Comparison of ENCODE assay signal across 21 cellular contexts in genomic region chr10:64444578-64444977, GRCh38.
A peak's percentile ranks its signal among the peaks of the same experiment; 100 is the strongest.
DNase-seq lines count a peak whose midpoint lies in the region; ATAC-seq, FAIRE-seq and TF ChIP-seq lines count a peak whose summit lies in the region.
"Had no signal": no experiment of that assay in that cellular context is flagged by ENCODE, and none has a peak within 500 bp of the region (broad histone marks: within the 10 kb centered on the region; RNA-seq: fewer than 3 reads in every experiment).

No MANE protein-coding gene starts in this region.

- no peaks in the 10 kb centered on the region for H3K27me3 ChIP-seq in GM23338 (ENCODE audit: insufficient read depth)
- no peaks in the 10 kb centered on the region for H3K27me3 ChIP-seq in K562 (ENCODE audit: control insufficient read depth in 2 of 2, insufficient read depth in 2 of 2, low read length in 2 of 2)
- H3K27me3 ChIP-seq in neural cell (ENCODE audit: insufficient read depth, low read depth, low read length), result no peaks in the 10 kb centered on the region
- H3K27me3 ChIP-seq: BLaER1 had no signal

- H3K4me1 ChIP-seq in GM23338 (ENCODE audit: insufficient read depth) (no peaks in the 10 kb centered on the region), K562 (replicated peaks in 1 of 2; ENCODE audit: control insufficient read depth in 2 of 2, insufficient read depth in 2 of 2, low read length in 2 of 2) (no peaks in the 10 kb centered on the region)
- H3K4me1 ChIP-seq: A549, BLaER1 had no signal

- no peaks in the 10 kb centered on the region for H3K4me1 Mint-ChIP-seq in GM23338
- H3K4me1 Mint-ChIP-seq: IgD-negative memory B cell had no signal

- no peaks in the 10 kb centered on the region for H3K9me3 ChIP-seq in K562 (replicated peaks; ENCODE audit: control insufficient read depth, insufficient read depth, low read depth, low read length)
- no peaks in the 10 kb centered on the region for H3K9me3 ChIP-seq in neural cell (ENCODE audit: low read length)
- H3K9me3 ChIP-seq: A549, BLaER1 had no signal

- peak overlapping the region; percentile 78; the same call in 1 of the 2 replicates for H2AFZ ChIP-seq in GM23338
- H2AFZ ChIP-seq in K562 (ENCODE audit: low read depth, low read length), result no peak overlapping the region
- no peak overlapping the region for H2AFZ ChIP-seq in neural cell (ENCODE audit: low read depth, low read length)
- H2AFZ ChIP-seq: GM23248 had no signal

- in situ Hi-C loops in K562 (cut with MboI), result no loop called here

- TF ChIP-seq EP300 in K562 (IDR thresholded peaks at IDR 0.05; ENCODE audit: low read length) (no peak), neural cell (conservative IDR thresholded peaks at IDR 0.05; ENCODE audit: poor library complexity, severe bottlenecking) (peak; percentile 20)

- ATAC-seq in GM23338, result no peak
- ATAC-seq in K562, result no peak
- no peak for ATAC-seq in HG03139 (IDR thresholded peaks at IDR 0.05; ENCODE audit: unreplicated experiment)
- ATAC-seq in HG02798 (IDR thresholded peaks at IDR 0.05; ENCODE audit: poor library complexity, unreplicated experiment), result no peak
- ATAC-seq: A549; CD8-positive, alpha-beta T cell; HepG2 had no signal

- H3K27ac ChIP-seq in GM23338 (ENCODE audit: low read depth) (no peak overlapping the region), K562 (ENCODE audit: extremely low read depth, low read depth, low read length) (no peak overlapping the region), neural cell (ENCODE audit: low read length) (no peak overlapping the region)
- H3K27ac ChIP-seq: 22Rv1, A549, BLaER1, GM23248 had no signal

- no peak overlapping the region for H3K4me3 ChIP-seq in GM23338
- H3K4me3 ChIP-seq in K562, result no peak overlapping the region
- no peak overlapping the region for H3K4me3 ChIP-seq in neural cell (ENCODE audit: low read length)
- H3K4me3 ChIP-seq: A549, BLaER1, GM23248 had no signal

- CTCF ChIA-PET in K562 (lab: Yijun Ruan, JAX; ENCODE audit: low intra/inter-chr PET ratio), result no interaction called here

- no peaks in the 10 kb centered on the region for H3K9me2 ChIP-seq in GM23338 (ENCODE audit: insufficient read depth)
- no peaks in the 10 kb centered on the region for H3K9me2 ChIP-seq in neural cell (ENCODE audit: insufficient read depth, low read length)

- 13% methylated on average over 2 of the region's 2 CpGs for WGBS in K562 (ENCODE audit: insufficient coverage, low coverage, missing lambda C conversion rate)

- H3K79me2 ChIP-seq in GM23338 (replicated peaks; ENCODE audit: insufficient read depth) (no peaks in the 10 kb centered on the region), K562 (ENCODE audit: control insufficient read depth, insufficient read depth, low read length) (no peaks in the 10 kb centered on the region), neural cell (replicated peaks; ENCODE audit: insufficient read depth, low read length) (no peaks in the 10 kb centered on the region)

- H3K9me3 Mint-ChIP-seq in GM23338, result peaks cover 32% of the 10 kb centered on the region

- H3K27ac Mint-ChIP-seq in GM23338, result no peak overlapping the region
- H3K27ac Mint-ChIP-seq: CD8-positive, alpha-beta T cell; IgD-negative memory B cell had no signal

- intact Hi-C loops in K562 (cut with micrococcal nuclease), result no loop called here

- no peaks in the 10 kb centered on the region for H3K9me1 ChIP-seq in K562 (ENCODE audit: control insufficient read depth, insufficient read depth, low read length)

- TF ChIP-seq CTCF in GM23338 (conservative IDR thresholded peaks at IDR 0.05; ENCODE audit: low read depth in 2 of 2) (no peak), K562 (IDR thresholded peaks at IDR 0.05 in 2 of 3, conservative IDR thresholded peaks at IDR 0.05 in 1 of 3; ENCODE audit: insufficient read depth in 2 of 3, low read depth in 1 of 3, low read length in 3 of 3) (no peak), neural cell (IDR thresholded peaks at IDR 0.05; ENCODE audit: poor library complexity, severe bottlenecking) (no peak)

- no peak for FAIRE-seq in K562 (lab: Jason Lieb, UNC)
- FAIRE-seq: A549, GM12891, H54, HepG2 had no signal

- H4K20me1 ChIP-seq in GM23338 (replicated peaks; ENCODE audit: insufficient read depth), result no peaks in the 10 kb centered on the region
- H4K20me1 ChIP-seq in K562 (replicated peaks; ENCODE audit: control insufficient read depth, insufficient read depth, low read length), result no peaks in the 10 kb centered on the region
- no peaks in the 10 kb centered on the region for H4K20me1 ChIP-seq in neural cell (ENCODE audit: insufficient read depth)
- H4K20me1 ChIP-seq: BLaER1 had no signal

- H3K4me2 ChIP-seq in GM23338 (no peak overlapping the region), K562 (ENCODE audit: insufficient read depth, low read length) (no peak overlapping the region), neural cell (ENCODE audit: low read length) (no peak overlapping the region)
- H3K4me2 ChIP-seq: A549, BLaER1 had no signal

- DNase-seq in Ammon's horn (ENCODE audit: low spot score) (peak; percentile 2), GM23338 (ENCODE audit: low spot score) (no peak), K562 (ENCODE audit: extremely low read depth in 1 of 4, low spot score in 3 of 4) (no peak), NCI-H2029 (lab: John Stamatoyannopoulos, UW) (no peak)
- DNase-seq in stimulated activated CD4-positive, alpha-beta T cell treated with anti-CD3 and anti-CD28 coated beads, Interleukin-15, amount 100 ng/mL, for 24 hours, result no peak
- DNase-seq: AML-193; CD8-positive, alpha-beta T cell; DMS79; GM23248; HCEC 1CT; KG1 had no signal

- no peak for TF ChIP-seq POLR2A in K562 (conservative IDR thresholded peaks at IDR 0.05)

- POLR2A ChIA-PET in K562 (lab: Yijun Ruan, JAX), result no interaction called here

- TF ChIP-seq RAD21 in K562 (CRISPR knock-in tag; conservative IDR thresholded peaks at IDR 0.05 in 1 of 2, IDR thresholded peaks at IDR 0.05 in 1 of 2), result no peak
- peak; percentile 8 for TF ChIP-seq RAD21 in neural cell (conservative IDR thresholded peaks at IDR 0.05)

- peaks cover 14% of the 10 kb centered on the region; the same call in 2 of the 3 replicates for H3K36me3 Mint-ChIP-seq in GM23338 (ENCODE audit: low read depth)
- H3K36me3 Mint-ChIP-seq: CD8-positive, alpha-beta T cell; IgD-negative memory B cell had no signal

- H3F3A ChIP-seq in GM23338 (replicated peaks; ENCODE audit: low read depth), result no peaks in the 10 kb centered on the region
- H3F3A ChIP-seq in neural cell (ENCODE audit: insufficient read depth, low read length, poor library complexity, severe bottlenecking), result no peaks in the 10 kb centered on the region

- H3K36me3 ChIP-seq in GM23338 (ENCODE audit: insufficient read depth) (no peaks in the 10 kb centered on the region), K562 (ENCODE audit: control insufficient read depth, insufficient read depth, low read length) (no peaks in the 10 kb centered on the region), neural cell (ENCODE audit: insufficient read depth, low read length) (no peaks in the 10 kb centered on the region)
- H3K36me3 ChIP-seq: BLaER1 had no signal

- H3K4me3 Mint-ChIP-seq in GM23338, result no peak overlapping the region
- H3K4me3 Mint-ChIP-seq: CD8-positive, alpha-beta T cell; IgD-negative memory B cell had no signal

- BruUV-seq in K562 (replicated peaks; lab: Mats Ljungman, UMichigan), result no TSS peak

- no peak overlapping the region for H3K9ac ChIP-seq in K562 (ENCODE audit: insufficient read depth in 1 of 2, low read depth in 2 of 2, low read length in 2 of 2)
- H3K9ac ChIP-seq in neural cell (ENCODE audit: low read length), result no peak overlapping the region
- H3K9ac ChIP-seq: BLaER1, GM23248 had no signal

- no peaks in the 10 kb centered on the region for H3K27me3 Mint-ChIP-seq in GM23338 (ENCODE audit: insufficient read depth, low read depth, poor library complexity)
- H3K27me3 Mint-ChIP-seq: IgD-negative memory B cell had no signal

TF ChIP-seq in GM23338, 12 proteins besides CTCF, POLR2A, EP300 and RAD21 (continues in another document):
- no peak for TF ChIP-seq STAT1 (IDR thresholded peaks at IDR 0.05; ENCODE audit: unreplicated experiment)
- no peak for TF ChIP-seq EZH2phosphoT487 (IDR thresholded peaks at IDR 0.05; ENCODE audit: unreplicated experiment)
- TF ChIP-seq ZNF331 (CRISPR knock-in tag; IDR thresholded peaks at IDR 0.05; ENCODE audit: low read depth), result no peak
- no peak for TF ChIP-seq NANOG (IDR thresholded peaks at IDR 0.05; ENCODE audit: borderline replicate concordance)

TF ChIP-seq in K562, 482 proteins besides CTCF, POLR2A, EP300 and RAD21:
- TF ChIP-seq C11orf30 (IDR thresholded peaks at IDR 0.05; ENCODE audit: low read depth), result peak; percentile 19; the same call in 1 of the 2 replicates
- no peak for TF ChIP-seq ZNF316 (IDR thresholded peaks at IDR 0.05)
- no peak for TF ChIP-seq ASH1L (IDR thresholded peaks at IDR 0.05; ENCODE audit: borderline replicate concordance, low read depth, partially characterized antibody)
- TF ChIP-seq NFE2 (IDR thresholded peaks at IDR 0.05; ENCODE audit: low read depth), result 0 out of 2 replicates have a peak, but pooled peaks have one; percentile 18
- TF ChIP-seq SMAD1 (IDR thresholded peaks at IDR 0.05; ENCODE audit: low read depth, low read length, partially characterized antibody), result no peak
- no peak for TF ChIP-seq XRCC4 (IDR thresholded peaks at IDR 0.05; ENCODE audit: extremely low read depth, insufficient read depth, insufficient read length)

TF ChIP-seq in neural cell, 6 proteins besides CTCF, POLR2A, EP300 and RAD21 (continues in another document):
- TF ChIP-seq POLR2AphosphoS5 (IDR thresholded peaks at IDR 0.05) (no peak), SMC3 (conservative IDR thresholded peaks at IDR 0.05; ENCODE audit: poor library complexity) (no peak), MXI1 (conservative IDR thresholded peaks at IDR 0.05; ENCODE audit: poor library complexity, severe bottlenecking) (no peak)
